Comparison of ENCODE assay signal across 2 cellular contexts in genomic region chr17:2420131-2420530, GRCh38.
TF ChIP-seq lines count a peak whose summit lies in the region.

No MANE protein-coding gene starts in this region.

TF ChIP-seq in HepG2, 621 proteins besides CTCF, POLR2A, EP300 and RAD21:
- no peak for TF ChIP-seq ZNF121 (CRISPR knock-in tag; IDR thresholded peaks at IDR 0.05)
- TF ChIP-seq KDM5A (IDR thresholded peaks at IDR 0.05; ENCODE audit: borderline replicate concordance, low read length) = no peak
- TF ChIP-seq ZNF710 (CRISPR knock-in tag; IDR thresholded peaks at IDR 0.05; ENCODE audit: borderline replicate concordance) = no peak
- TF ChIP-seq MXD4 (CRISPR knock-in tag; IDR thresholded peaks at IDR 0.05) = no peak
- TF ChIP-seq CBX1 (IDR thresholded peaks at IDR 0.05; ENCODE audit: low read depth) = no peak
TF ChIP-seq in HepG2: peak in this region for 0.

TF ChIP-seq in K562, 482 proteins besides CTCF, POLR2A, EP300 and RAD21:
- TF ChIP-seq POLR2AphosphoS2 (IDR thresholded peaks at IDR 0.05; ENCODE audit: low read length) = no peak
- no peak for TF ChIP-seq RBM17 (IDR thresholded peaks at IDR 0.05; ENCODE audit: borderline replicate concordance, low read depth, low read length)
- no peak for TF ChIP-seq XRCC3 (IDR thresholded peaks at IDR 0.05)
- TF ChIP-seq RBFOX2 (IDR thresholded peaks at IDR 0.05; ENCODE audit: low read depth, low read length) = no peak
- no peak for TF ChIP-seq ZNF511 (CRISPR knock-in tag; IDR thresholded peaks at IDR 0.05)
- no peak for TF ChIP-seq ZNF449 (CRISPR knock-in tag; IDR thresholded peaks at IDR 0.05)
- no peak for TF ChIP-seq ZBTB8A (IDR thresholded peaks at IDR 0.05; ENCODE audit: partially characterized antibody)
- no peak for TF ChIP-seq NELFE (IDR thresholded peaks at IDR 0.05; ENCODE audit: insufficient read depth, insufficient read length)
- no peak for TF ChIP-seq SMARCE1 (IDR thresholded peaks at IDR 0.05)
- no peak for TF ChIP-seq ELF2 (CRISPR knock-in tag; IDR thresholded peaks at IDR 0.05)
- no peak for TF ChIP-seq SREBF2 (CRISPR knock-in tag; IDR thresholded peaks at IDR 0.05)
- no peak for TF ChIP-seq KLF1 (tag; IDR thresholded peaks at IDR 0.05)
- TF ChIP-seq FOXM1 (IDR thresholded peaks at IDR 0.05; ENCODE audit: low read depth) = no peak
- TF ChIP-seq FOXM1 (CRISPR knock-in tag; IDR thresholded peaks at IDR 0.05; ENCODE audit: low read depth) = no peak
